Comparison of ENCODE assay signal across 2 cellular contexts in genomic region chr9:123072407-123072995, GRCh38.
TF ChIP-seq lines count a peak whose summit lies in the region.

No MANE protein-coding gene starts in this region.

TF ChIP-seq in SK-N-SH, 30 proteins besides CTCF, POLR2A, EP300 and RAD21 (continued from another document):
- no peak for TF ChIP-seq YY1 (IDR thresholded peaks at IDR 0.05; ENCODE audit: low read depth)
- TF ChIP-seq TEAD4 (IDR thresholded peaks at IDR 0.05; ENCODE audit: borderline replicate concordance, insufficient read depth) = no peak
- no peak for TF ChIP-seq GABPA (IDR thresholded peaks at IDR 0.05; ENCODE audit: low read depth)
- no peak for TF ChIP-seq TCF12 (IDR thresholded peaks at IDR 0.05)

TF ChIP-seq in SK-N-SH treated with all-trans-retinoic acid at 6 μM for 48 hours, 23 proteins besides CTCF, POLR2A, EP300 and RAD21 (continued from another document):
- TF ChIP-seq PATZ1 (CRISPR knock-in tag; IDR thresholded peaks at IDR 0.05; ENCODE audit: borderline replicate concordance) (no peak), ZFP3 (CRISPR knock-in tag; IDR thresholded peaks at IDR 0.05) (no peak), ZNF565 (CRISPR knock-in tag; conservative IDR thresholded peaks at IDR 0.05; ENCODE audit: low read depth) (no peak), BACH2 (CRISPR knock-in tag; IDR thresholded peaks at IDR 0.05; ENCODE audit: borderline replicate concordance) (no peak), GLIS3 (CRISPR knock-in tag; IDR thresholded peaks at IDR 0.05) (no peak), TOX (CRISPR knock-in tag; IDR thresholded peaks at IDR 0.05; ENCODE audit: borderline replicate concordance) (no peak), ZNF8 (CRISPR knock-in tag; IDR thresholded peaks at IDR 0.05) (no peak), ZC3H10 (CRISPR knock-in tag; IDR thresholded peaks at IDR 0.05) (no peak), CREB5 (CRISPR knock-in tag; IDR thresholded peaks at IDR 0.05; ENCODE audit: low read depth) (no peak)
